8 cellular contexts compared by ENCODE assay signal in the genomic region with DNA sequence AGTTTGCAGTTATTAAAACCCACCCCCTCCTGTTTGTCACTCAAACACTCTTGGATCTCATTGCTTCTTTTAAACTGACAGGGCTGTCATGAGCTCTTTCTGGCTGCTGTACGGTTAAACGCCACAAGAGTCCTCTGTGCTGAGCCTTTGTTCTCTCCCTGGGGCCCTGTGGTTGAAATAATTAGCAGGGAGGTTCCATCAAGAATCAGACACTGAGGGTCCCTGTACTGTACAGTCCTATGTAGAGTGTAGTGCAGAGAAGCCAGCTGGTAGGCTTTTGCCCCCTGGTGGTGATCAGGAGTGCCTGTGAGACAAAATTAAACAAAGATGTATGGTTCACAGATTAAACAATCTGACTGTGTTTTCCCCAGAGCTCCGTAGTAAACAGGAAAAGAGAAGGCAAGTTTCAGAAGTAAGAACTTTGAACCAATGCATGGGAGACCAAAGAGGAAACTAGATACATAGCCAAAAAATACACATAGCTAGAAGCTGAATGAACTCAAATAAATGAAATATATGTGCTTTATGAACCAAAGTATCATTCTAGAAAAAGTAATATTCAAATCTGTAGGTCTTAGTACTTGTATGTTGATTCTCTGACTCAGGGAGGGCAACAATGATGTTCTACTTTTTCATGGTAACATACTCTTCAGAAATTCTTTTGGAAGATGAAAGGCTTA. TPM values are rescaled to one million over a fixed set of nuclear protein-coding genes. Genes with fewer than 3 reads are reported as not detected.
DNase-seq lines count a peak whose midpoint lies in the region; ATAC-seq and TF ChIP-seq lines count a peak whose summit lies in the region.

No MANE protein-coding gene starts in this region.

- no peak overlapping the region for H2BK5ac ChIP-seq in H9 (ENCODE audit: insufficient read length, low read length)

- no peak overlapping the region for H2AFZ ChIP-seq in H9 (ENCODE audit: low read length)
- H2AFZ ChIP-seq in osteoblast (ENCODE audit: low read length) = peak overlapping the region; percentile 52

- no peaks in the 10 kb centered on the region for H3K9me3 ChIP-seq in H9 (ENCODE audit: control insufficient read depth, low read depth, low read length)
- no peaks in the 10 kb centered on the region for H3K9me3 ChIP-seq in MG63
- H3K9me3 ChIP-seq in RWPE2 (ENCODE audit: severe bottlenecking) = no peaks in the 10 kb centered on the region
- H3K9me3 ChIP-seq in osteoblast (ENCODE audit: low read depth, low read length) = no peaks in the 10 kb centered on the region
- H3K9me3 ChIP-seq in thymus (ENCODE audit: control insufficient read depth) = no peaks in the 10 kb centered on the region

- H3K4me2 ChIP-seq in H9 (ENCODE audit: insufficient read depth, insufficient read length, low read length) (peak overlapping the region; percentile 76), osteoblast (ENCODE audit: insufficient read depth, low read length) (peak overlapping the region; percentile 96)

- H2BK12ac ChIP-seq in H9 (ENCODE audit: insufficient read length, low read depth, low read length) = no peak overlapping the region

- peaks cover 11% of the 10 kb centered on the region for H3K23me2 ChIP-seq in H9 (ENCODE audit: insufficient read length, low read depth, low read length, poor library complexity, severe bottlenecking)

- H2BK20ac ChIP-seq in H9 (ENCODE audit: low read depth, low read length, poor library complexity, severe bottlenecking) = no peak overlapping the region

- no peak overlapping the region for H4K5ac ChIP-seq in H9 (ENCODE audit: insufficient read length, low read depth, low read length)

- H3K27ac Mint-ChIP-seq in H9 = no peak overlapping the region

- H4K91ac ChIP-seq in H9 (ENCODE audit: insufficient read length, low read depth, low read length) = no peak overlapping the region

- H3K9ac ChIP-seq in H9 (ENCODE audit: extremely low read depth, insufficient read length, low read length) = no peak overlapping the region

- H3K4ac ChIP-seq in H9 (ENCODE audit: low read depth, low read length) = no peak overlapping the region

- peaks cover 4 to 9% of the 10 kb centered on the region in 2 experiments for H3K4me1 Mint-ChIP-seq in H9

- H3K79me2 ChIP-seq in H9 (ENCODE audit: insufficient read depth, low read length) (peaks cover 2% of the 10 kb centered on the region; the same call in 1 of the 2 replicates), osteoblast (ENCODE audit: insufficient read depth, low read length) (peaks cover 35% of the 10 kb centered on the region)

- H3K4me1 ChIP-seq in H9 (ENCODE audit: insufficient read depth, low read length) = peaks cover 2% of the 10 kb centered on the region; the same call in 1 of the 2 replicates
- H3K4me1 ChIP-seq in RWPE2 (ENCODE audit: insufficient read depth, poor library complexity, severe bottlenecking) = peaks cover 27% of the 10 kb centered on the region
- peaks cover 17% of the 10 kb centered on the region for H3K4me1 ChIP-seq in osteoblast (ENCODE audit: insufficient read depth, low read length)
- peaks cover 11% of the 10 kb centered on the region for H3K4me1 ChIP-seq in thymus (ENCODE audit: control insufficient read depth, insufficient read depth, low read length)

- no peak overlapping the region for H2BK120ac ChIP-seq in H9 (ENCODE audit: low read depth, low read length, poor library complexity, severe bottlenecking)

- H3K27me3 Mint-ChIP-seq in H9 (ENCODE audit: low read depth) = peaks cover 2% of the 10 kb centered on the region; the same call in 1 of the 2 replicates

- in situ Hi-C loops in G401 (cut with HindIII; ENCODE audit: low sequenced_read_pairs) = no loop called here

- H3K18ac ChIP-seq in H9 (ENCODE audit: insufficient read length, low read depth, low read length) = no peak overlapping the region

- H2AK5ac ChIP-seq in H9 (ENCODE audit: insufficient read length, low read length) = no peak overlapping the region

- H3T11ph ChIP-seq in H9 (ENCODE audit: low read length) = no peak overlapping the region

- WGBS in H9 (ENCODE audit: extremely low coverage, insufficient read length, low lambda C conversion rate) = no CpG with 5 or more reads among the region's 3 CpGs
- 0% methylated on average over 3 of the region's 3 CpGs for WGBS in thymus

- H3K27ac ChIP-seq in H9 (ENCODE audit: insufficient read length, low read depth, low read length) (no peak overlapping the region), RWPE2 (ENCODE audit: poor library complexity, severe bottlenecking) (peak overlapping the region; percentile 85), osteoblast (ENCODE audit: low read depth, low read length) (no peak overlapping the region), thymus (ENCODE audit: low read depth) (peak overlapping the region; percentile 39)

- no peaks in the 10 kb centered on the region; a peak in 1 of 5 replicates for H3K9me3 Mint-ChIP-seq in H9

- H4K20me1 ChIP-seq in H9 (ENCODE audit: control insufficient read depth, insufficient read depth, insufficient read length) (no peaks in the 10 kb centered on the region), osteoblast (ENCODE audit: insufficient read depth, low read length) (no peaks in the 10 kb centered on the region)

- no peaks in the 10 kb centered on the region for H3K36me3 ChIP-seq in MG63
- no peaks in the 10 kb centered on the region for H3K36me3 ChIP-seq in RWPE2 (ENCODE audit: low read depth)
- H3K36me3 ChIP-seq in osteoblast (ENCODE audit: insufficient read depth, low read length) = no peaks in the 10 kb centered on the region
- no peaks in the 10 kb centered on the region for H3K36me3 ChIP-seq in thymus (ENCODE audit: control insufficient read depth, insufficient read depth)

- no peak overlapping the region for H3K4me3 Mint-ChIP-seq in H9

- no peak overlapping the region for H3K4me3 ChIP-seq in MG63
- peak overlapping the region; percentile 62 for H3K4me3 ChIP-seq in RWPE2 (ENCODE audit: severe bottlenecking)
- peak overlapping the region; percentile 94 for H3K4me3 ChIP-seq in osteoblast (ENCODE audit: insufficient read depth, low read length)
- H3K4me3 ChIP-seq in thymus (ENCODE audit: low read length) = peak overlapping the region; percentile 100

- H4K8ac ChIP-seq in H9 (replicated peaks; ENCODE audit: insufficient read length, low read depth, low read length) = no peak overlapping the region

- ATAC-seq in RWPE2 (ENCODE audit: low read depth) = peak; percentile 63

- no peak overlapping the region for H3K14ac ChIP-seq in H9 (ENCODE audit: insufficient read depth, low read length)

- H3K36me3 Mint-ChIP-seq in H9 (ENCODE audit: insufficient read depth in 1 of 3, low read depth in 3 of 3) = no peaks in the 10 kb centered on the region

- DNase-seq in G401 (ENCODE audit: low spot score) (peak; percentile 89), H9 (peak; percentile 56), MG63 (peak; percentile 64), RWPE2 (ENCODE audit: low spot score) (no peak), foreskin melanocyte (peak; percentile 99), osteoblast (ENCODE audit: insufficient read length, low spot score, missing footprints) (peak; percentile 83)
- peak; percentile 48 for DNase-seq in activated T-helper 9 cell treated with anti-CD3 and anti-CD28 coated beads, Interleukin-2, amount 50 U/mL, for 16 hours (ENCODE audit: low read depth)

- no peaks in the 10 kb centered on the region for H3K27me3 ChIP-seq in H9 (ENCODE audit: insufficient read depth, low read length)
- H3K27me3 ChIP-seq in MG63 = no peaks in the 10 kb centered on the region
- H3K27me3 ChIP-seq in RWPE2 (ENCODE audit: insufficient read depth, poor library complexity, severe bottlenecking) = no peaks in the 10 kb centered on the region
- no peaks in the 10 kb centered on the region for H3K27me3 ChIP-seq in osteoblast (ENCODE audit: insufficient read depth, low read length)
- no peaks in the 10 kb centered on the region for H3K27me3 ChIP-seq in thymus (ENCODE audit: control insufficient read depth, insufficient read depth)

- TF ChIP-seq CTCF in H9 (conservative IDR thresholded peaks at IDR 0.05) (peak; percentile 83), RWPE2 (IDR thresholded peaks at IDR 0.05; ENCODE audit: poor library complexity, severe bottlenecking) (peak; percentile 96), osteoblast (IDR thresholded peaks at IDR 0.05; ENCODE audit: extremely low read depth, low read depth, low read length) (peak; percentile 95)

- H3K23ac ChIP-seq in H9 (ENCODE audit: insufficient read length, low read depth, low read length) = no peak overlapping the region

- H3K56ac ChIP-seq in H9 (ENCODE audit: insufficient read length, low read depth, low read length) = no peak overlapping the region

- H3K79me1 ChIP-seq in H9 (ENCODE audit: insufficient read depth, low read depth, low read length, poor library complexity, severe bottlenecking) = no peaks in the 10 kb centered on the region

- H2BK15ac ChIP-seq in H9 (ENCODE audit: low read depth, low read length) = no peak overlapping the region

RNA-seq across cellular contexts. Expression of a gene that starts 1.4 kb away (rescaled TPM):
- total RNA-seq in G401 (2014; rRNA removed; shearing (Covaris generic)) = 4.5 and 6.4 TPM in 2 replicates
- 11.8 and 14.6 TPM in 2 replicates for total RNA-seq in H9 (2021)
- total RNA-seq in MG63 (2014; rRNA removed; shearing (Covaris generic); ENCODE audit: low replicate concordance) = 2.8 and 9.0 TPM in 2 replicates
- total RNA-seq in osteoblast = 13.0 and 14.4 TPM in 2 replicates
- 25.4 TPM for polyA plus RNA-seq in thymus

RNA-seq across cellular contexts. Expression of a gene that starts 10.0 kb away (rescaled TPM):
- total RNA-seq in G401 (2014; rRNA removed; shearing (Covaris generic)) = 0.06 and 0.07 TPM in 2 replicates
- total RNA-seq in H9 (2021) = not detected in 2 replicates
- not detected in 2 replicates for total RNA-seq in MG63 (2014; rRNA removed; shearing (Covaris generic); ENCODE audit: low replicate concordance)
- total RNA-seq in osteoblast = 0.29 and 0.36 TPM in 2 replicates
- 0.57 TPM for polyA plus RNA-seq in thymus

Comparison
In these comparisons a context has a peak if more than half of its experiments do, and no peak if none do; other contexts are left out.
1. H3K27ac ChIP-seq: peak in RWPE2 (single experiment) and thymus (single experiment); none in H9 (single experiment) and osteoblast (single experiment).
2. Peak in every context shown above with its lines, with median percentiles within 50 percentile points of each other: CTCF ChIP-seq.